In genomic region chr12:44716681-44717080, GRCh38 we compare ENCODE assay signal across 20 cellular contexts.
DNase-seq lines count a peak whose midpoint lies in the region; TF ChIP-seq lines count a peak whose summit lies in the region.
"Had no signal": no experiment of that assay in that cellular context is flagged by ENCODE, and none has a peak within 500 bp of the region (broad histone marks: within the 10 kb centered on the region; RNA-seq: fewer than 3 reads in every experiment).

No MANE protein-coding gene starts in this region.

- no peaks in the 10 kb centered on the region for H3F3A ChIP-seq in neural progenitor cell (ENCODE audit: low read depth)

- no peaks in the 10 kb centered on the region for H3K79me2 ChIP-seq in neural progenitor cell (ENCODE audit: low read depth)

- peaks cover 50% of the 10 kb centered on the region for H3K4me1 ChIP-seq in HAP-1
- peaks cover 22% of the 10 kb centered on the region for H3K4me1 ChIP-seq in neural progenitor cell
- H3K4me1 ChIP-seq: SJCRH30 had no signal

- H3K36me3 Mint-ChIP-seq in neural progenitor cell, result peaks cover 7% of the 10 kb centered on the region
- H3K36me3 Mint-ChIP-seq: CD14-positive monocyte had no signal

- no peak overlapping the region for H3K4me3 ChIP-seq in HAP-1
- H3K4me3 ChIP-seq in neural progenitor cell, result no peak overlapping the region
- H3K4me3 ChIP-seq: MG63, PC-9, SJCRH30 had no signal

- no peak for TF ChIP-seq CTCF in neural progenitor cell (IDR thresholded peaks at IDR 0.05)

- no peaks in the 10 kb centered on the region for H3K36me3 ChIP-seq in HAP-1 (replicated peaks)
- H3K36me3 ChIP-seq in neural progenitor cell, result no peaks in the 10 kb centered on the region
- H3K36me3 ChIP-seq: MG63, SJCRH30 had no signal

- no peaks in the 10 kb centered on the region for H3K27me3 Mint-ChIP-seq in neural progenitor cell (ENCODE audit: insufficient read depth, low read depth)
- H3K27me3 Mint-ChIP-seq: B cell had no signal

- peak overlapping the region; percentile 25 for H3K4me2 ChIP-seq in neural progenitor cell
- H3K4me2 ChIP-seq: PC-9 had no signal

- in situ Hi-C loops in HAP-1 (cut with MboI; ENCODE audit: low sequenced_read_pairs), result no loop called here

- no peak overlapping the region for H3K4me3 Mint-ChIP-seq in neural progenitor cell
- H3K4me3 Mint-ChIP-seq: B cell; CD14-positive monocyte; CD8-positive, alpha-beta memory T cell had no signal

- no peak overlapping the region for H2AFZ ChIP-seq in neural progenitor cell (replicated peaks)
- H2AFZ ChIP-seq: PC-9 had no signal

- H3K27ac Mint-ChIP-seq in neural progenitor cell, result peak overlapping the region; percentile 31
- H3K27ac Mint-ChIP-seq: B cell, CD14-positive monocyte had no signal

- no peak overlapping the region for H3K27ac ChIP-seq in neural progenitor cell
- H3K27ac ChIP-seq: PC-9, SJCRH30 had no signal

- peak; percentile 18 to 69 for DNase-seq in HAP-1 (ENCODE audit: low spot score in 2 of 2)
- peak; percentile 84 for DNase-seq in NCI-H1105 treated with DMSO at 0.1 percent for 48 hours (lab: John Stamatoyannopoulos, UW)
- DNase-seq in cerebellar cortex (ENCODE audit: low spot score), result peak; percentile 10
- peak; percentile 4 for DNase-seq in neural progenitor cell (ENCODE audit: low spot score)
- no peak for DNase-seq in activated gamma-delta T cell (lab: John Stamatoyannopoulos, UW)
- DNase-seq in activated CD4-positive, alpha-beta T cell treated with anti-CD3 and anti-CD28 coated beads, Interleukin-2, amount 50 U/mL, for 4 hours, result no peak
- DNase-seq in C1 segment of cervical spinal cord (lab: John Stamatoyannopoulos, UW), result no peak
- DNase-seq: CD8-positive, alpha-beta memory T cell; DMS153; DND-41; KBM-7; MG63; NCI-H1694; NCI-H2081 treated with DMSO at 0.1 percent for 48 hours; NCI-H526; PC-9; SJCRH30; T-helper 1 cell had no signal

- no peaks in the 10 kb centered on the region for H3K9me3 ChIP-seq in HAP-1
- no peaks in the 10 kb centered on the region for H3K9me3 ChIP-seq in neural progenitor cell (ENCODE audit: low read depth)
- H3K9me3 ChIP-seq: MG63, SJCRH30 had no signal

- no peaks in the 10 kb centered on the region for H3K9me3 Mint-ChIP-seq in neural progenitor cell
- H3K9me3 Mint-ChIP-seq: CD8-positive, alpha-beta memory T cell had no signal

- no peaks in the 10 kb centered on the region for H4K20me1 ChIP-seq in neural progenitor cell (ENCODE audit: low read depth)

- H3K27me3 ChIP-seq in HAP-1 (ENCODE audit: low read depth) (no peaks in the 10 kb centered on the region), neural progenitor cell (no peaks in the 10 kb centered on the region)
- H3K27me3 ChIP-seq: MG63, SJCRH30 had no signal

- H3K4me1 Mint-ChIP-seq in neural progenitor cell, result peaks cover 31% of the 10 kb centered on the region
- H3K4me1 Mint-ChIP-seq: B cell, CD14-positive monocyte had no signal

- H3K9ac ChIP-seq in neural progenitor cell, result no peak overlapping the region

Comparison
In these comparisons a context has a peak if more than half of its experiments do, and no peak if none do; other contexts are left out.
1. DNase-seq: peak in HAP-1 (2 of 2), NCI-H1105 treated with DMSO at 0.1 percent for 48 hours (single experiment), cerebellar cortex (single experiment) and neural progenitor cell (single experiment); none in activated gamma-delta T cell (single experiment), activated CD4-positive, alpha-beta T cell treated with anti-CD3 and anti-CD28 coated beads, Interleukin-2, amount 50 U/mL, for 4 hours (0 of 2) and C1 segment of cervical spinal cord (0 of 14).